ENCODE assay signal across 16 cellular contexts in genomic region chr20:57795347-57795697, GRCh38.
A peak's percentile ranks its signal among the peaks of the same experiment; 100 is the strongest.
DNase-seq lines count a peak whose midpoint lies in the region; ATAC-seq and TF ChIP-seq lines count a peak whose summit lies in the region.
"Had no signal": no experiment of that assay in that cellular context is flagged by ENCODE, and none has a peak within 500 bp of the region (broad histone marks: within the 10 kb centered on the region; RNA-seq: fewer than 3 reads in every experiment).

No MANE protein-coding gene starts in this region.

- TF ChIP-seq CTCF in cardiac fibroblast (IDR thresholded peaks at IDR 0.05; ENCODE audit: low read depth, low read length): no peak

- no peak for ATAC-seq in GM18517 (IDR thresholded peaks at IDR 0.05; ENCODE audit: unreplicated experiment)
- no peak for ATAC-seq in GM19463 (IDR thresholded peaks at IDR 0.05; ENCODE audit: unreplicated experiment)
- no peak for ATAC-seq in HG03108 (IDR thresholded peaks at IDR 0.05; ENCODE audit: unreplicated experiment)
- ATAC-seq: activated T-cell treated with anti-CD3 and anti-CD28 coated beads, Interleukin-2, amount 50 U/mL, for 4 hours had no signal

- DNase-seq in EL (peak; percentile 60), NCI-H226 (peak; percentile 37), cardiac fibroblast (ENCODE audit: low read depth in 2 of 2) (peak; percentile 3 to 20), left kidney (ENCODE audit: low read depth, low spot score) (peak; percentile 36)
- no peak for DNase-seq in activated naive CD4-positive, alpha-beta T cell treated with anti-CD3 and anti-CD28 coated beads, Interleukin-2, amount 50 U/mL, for 16 hours
- DNase-seq: activated CD4-positive, alpha-beta T cell treated with anti-CD3 and anti-CD28 coated beads, Interleukin-2, amount 50 U/mL, for 1 hour; activated T-cell treated with anti-CD3 and anti-CD28 coated beads, Interleukin-2, amount 50 U/mL, for 4 hours; dermis blood vessel endothelial cell; H9; NCI-H1930; NCI-H82; SHP77 had no signal

- H3K4me3 ChIP-seq in cardiac fibroblast (replicated peaks in 1 of 2; ENCODE audit: low read depth in 2 of 2, low read length in 2 of 2): no peak overlapping the region
- H3K4me3 ChIP-seq: adrenal gland had no signal
